ENCODE assay signal across 11 cellular contexts in the genomic region with DNA sequence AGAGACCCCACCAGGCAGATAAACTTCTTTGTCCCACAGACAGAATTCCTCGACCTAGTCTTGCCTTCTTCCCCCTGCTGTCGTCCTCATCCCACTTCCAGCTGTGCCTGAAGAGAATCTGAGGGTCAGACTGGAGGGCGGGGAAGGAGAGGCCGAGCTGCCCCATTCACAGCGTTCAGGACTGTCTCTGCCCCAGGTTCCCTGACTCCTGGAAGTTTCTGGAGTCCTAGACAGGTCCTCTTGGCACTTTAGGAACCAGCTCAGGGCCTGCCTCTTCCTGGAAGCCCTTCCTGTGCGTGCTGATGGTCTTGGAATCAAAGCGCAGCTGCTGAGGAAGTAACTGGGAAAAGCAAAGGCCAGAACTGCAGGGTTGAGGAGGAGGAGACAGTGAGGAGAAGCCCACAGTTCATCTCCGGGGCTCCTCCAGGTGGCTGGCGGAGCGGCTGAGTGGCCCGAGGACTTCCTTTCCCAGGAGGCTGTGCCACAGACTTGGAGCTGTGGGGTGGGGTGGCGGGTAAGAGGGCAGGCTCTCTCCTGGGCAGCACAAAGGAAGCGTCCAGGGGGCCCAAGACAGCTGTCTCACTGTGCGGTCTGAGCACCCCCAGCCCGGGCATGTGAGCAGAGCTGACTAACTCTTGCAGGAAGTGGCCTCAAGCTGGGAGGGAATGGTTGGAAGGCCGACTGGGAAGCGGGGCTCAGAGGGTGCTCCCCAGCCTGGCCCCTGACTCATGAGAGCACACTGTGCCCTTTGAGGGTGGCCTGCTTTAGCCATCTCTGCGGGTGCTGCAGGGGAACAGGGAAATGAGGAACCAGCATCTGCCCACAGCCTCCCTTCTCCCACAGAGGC. TPM values are rescaled to one million over a fixed set of nuclear protein-coding genes. Genes with fewer than 3 reads are reported as not detected.
DNase-seq lines count a peak whose midpoint lies in the region; ATAC-seq and TF ChIP-seq lines count a peak whose summit lies in the region.
"Had no signal": no experiment of that assay in that cellular context is flagged by ENCODE, and none has a peak within 500 bp of the region (broad histone marks: within the 10 kb centered on the region; RNA-seq: fewer than 3 reads in every experiment).

No MANE protein-coding gene starts in this region.

- H3K4me3 ChIP-seq in Panc1 (ENCODE audit: low read depth in 2 of 2, low read length in 2 of 2) (no peak overlapping the region), epithelial cell of esophagus (ENCODE audit: low read length) (no peak overlapping the region)

- H3K27ac ChIP-seq in Panc1 (ENCODE audit: low read length): peak overlapping the region; percentile 42; the same call in 1 of the 2 replicates

- BruUV-seq in Panc1 (replicated peaks; lab: Mats Ljungman, UMichigan): no TSS peak

- peaks cover 30% of the 10 kb centered on the region for H3K4me1 ChIP-seq in Panc1 (ENCODE audit: control insufficient read depth, insufficient read depth, low read length)

- H3K9me3 ChIP-seq in Panc1 (ENCODE audit: control insufficient read depth, insufficient read depth, low read depth, low read length): no peaks in the 10 kb centered on the region

- no peaks in the 10 kb centered on the region for H3K27me3 ChIP-seq in Panc1 (ENCODE audit: control insufficient read depth, insufficient read depth, low read length)

- H3K9me3 Mint-ChIP-seq in activated CD4-positive, alpha-beta memory T cell treated with anti-CD3 and anti-CD28 coated beads, Interleukin-2, amount 10 ng/mL, durations not matched to agents 7 days and 5 days: no peaks in the 10 kb centered on the region

- intact Hi-C loops in Panc1 (cut with micrococcal nuclease; ENCODE audit: unreplicated experiment): no loop called here

- CTCF ChIA-PET in Panc1 (lab: Charles Lee): interaction anchor here (0.7 kb wide), 1 partner anchor 170 kb away, joined by 3 read pairs; no protein-coding TSS in a partner anchor
- CTCF ChIA-PET in activated CD4-positive, alpha-beta memory T cell treated with anti-CD3 and anti-CD28 coated beads, Interleukin-2, amount 10 ng/mL, durations not matched to agents 7 days and 5 days (lab: Charles Lee): no interaction called here

- H3K27me3 Mint-ChIP-seq in activated CD4-positive, alpha-beta memory T cell treated with anti-CD3 and anti-CD28 coated beads, Interleukin-2, amount 10 ng/mL, durations not matched to agents 7 days and 5 days: peaks cover 4% of the 10 kb centered on the region

- H3K27ac Mint-ChIP-seq in activated CD4-positive, alpha-beta memory T cell treated with anti-CD3 and anti-CD28 coated beads, Interleukin-2, amount 10 ng/mL, durations not matched to agents 7 days and 5 days: no peak overlapping the region

- in situ Hi-C loops in Panc1 (cut with HindIII; ENCODE audit: low pct_unique_long_range_greater_than_20kb, low sequenced_read_pairs): no loop called here

- TF ChIP-seq CTCF in Panc1 (IDR thresholded peaks at IDR 0.05) (no peak), epithelial cell of esophagus (IDR thresholded peaks at IDR 0.05; ENCODE audit: insufficient read depth, low read depth, low read length, missing control alignments) (no peak)

- POLR2A ChIA-PET in Panc1 (lab: Charles Lee): interaction anchor here (0.5 kb wide), 1 partner anchor 44 kb away, joined by 12 read pairs; no protein-coding TSS in a partner anchor
- POLR2A ChIA-PET in activated CD4-positive, alpha-beta memory T cell treated with anti-CD3 and anti-CD28 coated beads, Interleukin-2, amount 10 ng/mL, durations not matched to agents 7 days and 5 days (lab: Charles Lee): no interaction called here

- no peak overlapping the region for H3K4me3 Mint-ChIP-seq in activated CD4-positive, alpha-beta memory T cell treated with anti-CD3 and anti-CD28 coated beads, Interleukin-2, amount 10 ng/mL, durations not matched to agents 7 days and 5 days

- DNase-seq in EL (peak; percentile 84), Panc1 (ENCODE audit: low read depth, low spot score) (no peak), epithelial cell of esophagus (ENCODE audit: low read depth) (peak; percentile 68), non-pigmented ciliary epithelial cell (ENCODE audit: low read depth) (peak; percentile 56), NCI-H1436 (lab: John Stamatoyannopoulos, UW) (no peak), islet precursor cell (no peak)
- no peak for DNase-seq in activated CD4-positive, alpha-beta memory T cell treated with anti-CD3 and anti-CD28 coated beads, Interleukin-2, amount 10 ng/mL, durations not matched to agents 7 days and 5 days
- DNase-seq in activated naive CD4-positive, alpha-beta T cell (lab: John Stamatoyannopoulos, UW): no peak
- DNase-seq: activated gamma-delta T cell, DMS153, T-helper 9 cell had no signal

- no peaks in the 10 kb centered on the region for H3K36me3 Mint-ChIP-seq in activated CD4-positive, alpha-beta memory T cell treated with anti-CD3 and anti-CD28 coated beads, Interleukin-2, amount 10 ng/mL, durations not matched to agents 7 days and 5 days (ENCODE audit: low read depth)

- peak; percentile 15; the same call in 1 of the 2 replicates for ATAC-seq in Panc1

- H3K36me3 ChIP-seq in Panc1 (ENCODE audit: control insufficient read depth, insufficient read depth, low read length): no peaks in the 10 kb centered on the region

- no peaks in the 10 kb centered on the region for H3K4me1 Mint-ChIP-seq in activated CD4-positive, alpha-beta memory T cell treated with anti-CD3 and anti-CD28 coated beads, Interleukin-2, amount 10 ng/mL, durations not matched to agents 7 days and 5 days

RNA-seq across cellular contexts. Expression of a gene that starts 39.5 kb away (rescaled TPM):
- total RNA-seq in Panc1 (2021; ENCODE audit: unreplicated experiment): 93.0 TPM
- polyA plus RNA-seq in Panc1 (2012; ENCODE audit: insufficient read length): 74.4 TPM
- total RNA-seq in activated CD4-positive, alpha-beta memory T cell treated with anti-CD3 and anti-CD28 coated beads, Interleukin-2, amount 10 ng/mL, durations not matched to agents 7 days and 5 days: under 1 TPM in 1 of 2 experiments, not detected in 1; 0.33 TPM

Comparison
In these comparisons a context has a peak if more than half of its experiments do, and no peak if none do; other contexts are left out.
1. DNase-seq: peak in EL (single experiment), epithelial cell of esophagus (single experiment) and non-pigmented ciliary epithelial cell (single experiment); none in Panc1 (single experiment), NCI-H1436 (single experiment), activated CD4-positive, alpha-beta memory T cell treated with anti-CD3 and anti-CD28 coated beads, Interleukin-2, amount 10 ng/mL, durations not matched to agents 7 days and 5 days (single experiment), activated naive CD4-positive, alpha-beta T cell (0 of 4) and islet precursor cell (single experiment).
2. RNA of a gene that starts 39.5 kb away (total RNA-seq): 93.0 TPM in Panc1 (single experiment); 0.33 TPM in activated CD4-positive, alpha-beta memory T cell treated with anti-CD3 and anti-CD28 coated beads, Interleukin-2, amount 10 ng/mL, durations not matched to agents 7 days and 5 days; every median in the first group is over 10 times any median in the second.